ENCODE assay signal across 23 cellular contexts in the genomic region with DNA sequence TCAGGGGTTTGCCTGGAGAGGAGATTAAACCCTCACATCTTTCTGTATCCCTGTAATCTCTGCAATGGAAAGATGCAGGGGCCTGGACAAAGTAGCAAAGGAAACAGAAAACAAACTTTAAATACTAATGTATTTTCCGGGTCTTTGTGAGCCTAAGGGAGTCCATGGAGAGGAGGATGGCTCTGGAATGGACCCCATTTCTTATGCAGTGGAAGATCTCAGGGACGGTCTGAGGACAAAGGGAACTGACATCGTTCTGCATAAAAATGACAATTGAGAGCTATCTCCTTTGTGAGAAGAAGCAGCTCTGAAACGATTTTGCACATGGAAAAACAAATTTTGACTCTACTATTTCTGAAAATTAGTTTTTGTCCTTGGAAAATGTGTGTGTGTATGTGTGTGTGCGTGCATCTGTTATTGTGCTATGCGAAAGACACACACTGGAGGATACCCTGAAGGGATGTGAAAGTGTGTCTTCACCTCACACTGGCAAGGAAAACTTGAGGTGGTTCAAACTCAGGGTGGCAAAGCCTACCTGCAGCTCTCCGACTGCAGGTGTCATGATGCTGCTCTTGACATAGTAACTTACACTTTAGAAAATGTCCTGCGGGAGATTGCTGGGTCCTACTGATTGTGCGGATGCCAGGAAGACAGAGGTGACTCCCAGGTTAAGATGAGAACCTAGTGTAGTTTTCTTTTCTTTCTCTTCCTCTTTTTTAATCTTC.
DNase-seq lines count a peak whose midpoint lies in the region; ATAC-seq and TF ChIP-seq lines count a peak whose summit lies in the region.
"Had no signal": no experiment of that assay in that cellular context is flagged by ENCODE, and none has a peak within 500 bp of the region (broad histone marks: within the 10 kb centered on the region; RNA-seq: fewer than 3 reads in every experiment).

No MANE protein-coding gene starts in this region.

- H2AFZ ChIP-seq in MM.1S (ENCODE audit: low read length), result peak overlapping the region; percentile 9; the same call in 1 of the 2 replicates
- H2AFZ ChIP-seq in hepatocyte, result peak overlapping the region; percentile 22
- H2AFZ ChIP-seq in neuronal stem cell (ENCODE audit: low read length), result peak overlapping the region; percentile 75

- H3K23ac ChIP-seq in neuronal stem cell (ENCODE audit: low read depth, low read length, poor library complexity), result no peak overlapping the region

- H3K4me1 Mint-ChIP-seq in activated T-helper 2 cell treated with anti-CD3 and anti-CD28 coated beads, Interferon-gamma antibody, Interleukin-2, Interleukin-4, amounts not matched to agents 10 μg/mL and 5 μg/mL and 100 μg/mL, durations not matched to agents 14 hours and 24 hours and 36 hours (ENCODE audit: low read depth), result no peaks in the 10 kb centered on the region
- H3K4me1 Mint-ChIP-seq: CD4-positive, CD25-positive, alpha-beta regulatory T cell; stimulated activated effector memory CD8-positive, alpha-beta T cell treated with anti-CD3 and anti-CD28 coated beads, Interleukin-12 subunit alpha, Interleukin-12 subunit beta, amount 100 ng/mL, for 72 hours had no signal

- no peak overlapping the region for H2AK5ac ChIP-seq in neuronal stem cell (ENCODE audit: low read depth, low read length)

- H3K18ac ChIP-seq in neuronal stem cell (ENCODE audit: low read length), result no peak overlapping the region

- H3K9ac ChIP-seq in MM.1S (ENCODE audit: low read length) (no peak overlapping the region), neuronal stem cell (ENCODE audit: low read depth, low read length, poor library complexity) (no peak overlapping the region)

- ATAC-seq in HG02938 (IDR thresholded peaks at IDR 0.05; ENCODE audit: unreplicated experiment), result no peak
- ATAC-seq: activated CD4-positive, alpha-beta T cell treated with anti-CD3 and anti-CD28 coated beads for 36 hours; activated T-cell treated with anti-CD3 and anti-CD28 coated beads, Interleukin-2, amount 50 U/mL, for 72 hours; stimulated activated effector memory CD8-positive, alpha-beta T cell treated with anti-CD3 and anti-CD28 coated beads, Interleukin-12 subunit alpha, Interleukin-12 subunit beta, amount 100 ng/mL, for 72 hours had no signal

- H3K4me3 Mint-ChIP-seq in activated T-helper 2 cell treated with anti-CD3 and anti-CD28 coated beads, Interferon-gamma antibody, Interleukin-2, Interleukin-4, amounts not matched to agents 10 μg/mL and 5 μg/mL and 100 μg/mL, durations not matched to agents 14 hours and 24 hours and 36 hours (ENCODE audit: low read depth), result no peak overlapping the region
- H3K4me3 Mint-ChIP-seq: activated CD4-positive, alpha-beta T cell treated with anti-CD3 and anti-CD28 coated beads for 36 hours; activated T-cell treated with anti-CD3 and anti-CD28 coated beads, Interleukin-2, amount 50 U/mL, for 72 hours; CD4-positive, CD25-positive, alpha-beta regulatory T cell; stimulated activated effector memory CD8-positive, alpha-beta T cell treated with anti-CD3 and anti-CD28 coated beads, Interleukin-12 subunit alpha, Interleukin-12 subunit beta, amount 100 ng/mL, for 72 hours had no signal

- 70% methylated on average over 9 of the region's 9 CpGs for WGBS in hepatocyte (ENCODE audit: low lambda C conversion rate, missing lambda C conversion rate)
- no CpG with 5 or more reads among the region's 9 CpGs for whole genome bisulfite sequencing in neuronal stem cell (ENCODE audit: extremely low coverage in 2 of 2, insufficient read length in 2 of 2, insufficient replicate concordance in 1 of 2), 2 donors

- H2BK12ac ChIP-seq in neuronal stem cell (ENCODE audit: low read length), result no peak overlapping the region

- H3K4me2 ChIP-seq in MM.1S (ENCODE audit: low read depth, low read length) (peak overlapping the region; percentile 35; the same call in 1 of the 2 replicates), hepatocyte (no peak overlapping the region), neuronal stem cell (ENCODE audit: insufficient read depth, low read length, poor library complexity, severe bottlenecking) (no peak overlapping the region)

- no peaks in the 10 kb centered on the region for H3K9me3 ChIP-seq in MM.1S (replicated peaks; ENCODE audit: insufficient read depth, low read length)
- H3K9me3 ChIP-seq in hepatocyte (ENCODE audit: low read depth), result no peaks in the 10 kb centered on the region
- peaks cover 5 to 13% of the 10 kb centered on the region in 2 donors for H3K9me3 ChIP-seq in neuronal stem cell (replicated peaks in 1 of 2; ENCODE audit: control insufficient read depth in 2 of 2, insufficient read depth in 1 of 2, low read depth in 1 of 2, low read length in 2 of 2)
- H3K9me3 ChIP-seq in tibial artery, result no peaks in the 10 kb centered on the region
- H3K9me3 ChIP-seq: neutrophil, thoracic aorta had no signal

- no peaks in the 10 kb centered on the region for H3K79me1 ChIP-seq in neuronal stem cell (ENCODE audit: low read depth, low read length)

- H4K91ac ChIP-seq in neuronal stem cell (ENCODE audit: low read depth, low read length, poor library complexity), result no peak overlapping the region

- H4K8ac ChIP-seq in neuronal stem cell (ENCODE audit: low read depth, low read length), result no peak overlapping the region

- H3K79me2 ChIP-seq in MM.1S (ENCODE audit: low read length) (no peaks in the 10 kb centered on the region), hepatocyte (no peaks in the 10 kb centered on the region)

- DNase-seq in H7 (peak; percentile 38), MM.1S (peak; percentile 33), hepatocyte (ENCODE audit: low spot score) (no peak), neuronal stem cell (ENCODE audit: low spot score) (no peak), SKM-1 (lab: John Stamatoyannopoulos, UW; ENCODE audit: unreplicated experiment) (no peak), tibial artery (no peak)
- no peak for DNase-seq in activated T-helper 2 cell treated with anti-CD3 and anti-CD28 coated beads, Interferon-gamma antibody, Interleukin-2, Interleukin-4, amounts not matched to agents 10 μg/mL and 5 μg/mL and 100 μg/mL, durations not matched to agents 14 hours and 24 hours and 36 hours (ENCODE audit: low spot score)
- DNase-seq: activated CD4-positive, alpha-beta T cell treated with anti-CD3 and anti-CD28 coated beads for 36 hours; activated naive CD4-positive, alpha-beta T cell treated with anti-CD3 and anti-CD28 coated beads, Interleukin-2, amount 50 U/mL, for 16 hours; activated T-cell treated with anti-CD3 and anti-CD28 coated beads, Interleukin-2, amount 50 U/mL, for 72 hours; aorta; CD4-positive, CD25-positive, alpha-beta regulatory T cell; central memory CD4-positive, alpha-beta T cell; DMS 273 treated with DMSO at 0.1 percent for 48 hours; dorsolateral prefrontal cortex; NCI-H187; NCI-H748 treated with DMSO at 0.1 percent for 48 hours; SIG-M5; stimulated activated CD4-positive, alpha-beta T cell treated with anti-CD3 and anti-CD28 coated beads, Interleukin-1b, Interleukin-23, amount 100 ng/mL, for 48 hours had no signal

- H3F3A ChIP-seq in MM.1S (ENCODE audit: insufficient read depth, low read length), result no peaks in the 10 kb centered on the region; the same call in 1 of the 2 replicates

- H2BK5ac ChIP-seq in neuronal stem cell (ENCODE audit: low read length), result no peak overlapping the region

- H3K27me3 ChIP-seq in H7 (ENCODE audit: control insufficient read depth, insufficient read depth, low read length) (no peaks in the 10 kb centered on the region), MM.1S (replicated peaks; ENCODE audit: insufficient read depth, low read length) (no peaks in the 10 kb centered on the region), hepatocyte (no peaks in the 10 kb centered on the region), neuronal stem cell (ENCODE audit: control insufficient read depth in 3 of 3, insufficient read depth in 3 of 3, low read depth in 1 of 3, low read length in 3 of 3) (no peaks in the 10 kb centered on the region), tibial artery (no peaks in the 10 kb centered on the region)

- H3K4me3 ChIP-seq in H7 (ENCODE audit: insufficient read depth, low read depth, low read length), result no peak overlapping the region
- no peak overlapping the region for H3K4me3 ChIP-seq in MM.1S (ENCODE audit: low read length)
- H3K4me3 ChIP-seq in hepatocyte, result no peak overlapping the region
- no peak overlapping the region for H3K4me3 ChIP-seq in neuronal stem cell (ENCODE audit: low read length in 2 of 2)
- H3K4me3 ChIP-seq in tibial artery, result no peak overlapping the region
- H3K4me3 ChIP-seq: dorsolateral prefrontal cortex, thoracic aorta had no signal

- intact Hi-C loops in activated T-helper 2 cell treated with anti-CD3 and anti-CD28 coated beads, Interferon-gamma antibody, Interleukin-2, Interleukin-4, amounts not matched to agents 10 μg/mL and 5 μg/mL and 100 μg/mL, durations not matched to agents 14 hours and 24 hours and 36 hours (cut with micrococcal nuclease), result no loop called here
- intact Hi-C loops in tibial artery (cut with DNase I; ENCODE audit: low total_unique reads), result no loop called here

- H3K9me2 ChIP-seq in MM.1S (replicated peaks; ENCODE audit: insufficient read depth, low read length) (no peaks in the 10 kb centered on the region), hepatocyte (replicated peaks; ENCODE audit: insufficient read depth) (no peaks in the 10 kb centered on the region)

- H3K14ac ChIP-seq in neuronal stem cell (ENCODE audit: low read length), result no peak overlapping the region

- no peak overlapping the region for H2BK120ac ChIP-seq in neuronal stem cell (ENCODE audit: low read depth, low read length)

- no peaks in the 10 kb centered on the region for H3K36me3 Mint-ChIP-seq in activated T-helper 2 cell treated with anti-CD3 and anti-CD28 coated beads, Interferon-gamma antibody, Interleukin-2, Interleukin-4, amounts not matched to agents 10 μg/mL and 5 μg/mL and 100 μg/mL, durations not matched to agents 14 hours and 24 hours and 36 hours (ENCODE audit: low read depth)
- H3K36me3 Mint-ChIP-seq: CD4-positive, CD25-positive, alpha-beta regulatory T cell; stimulated activated effector memory CD8-positive, alpha-beta T cell treated with anti-CD3 and anti-CD28 coated beads, Interleukin-12 subunit alpha, Interleukin-12 subunit beta, amount 100 ng/mL, for 72 hours had no signal

- no peak for TF ChIP-seq CTCF in MM.1S (IDR thresholded peaks at IDR 0.05; ENCODE audit: low read length)
- no peak for TF ChIP-seq CTCF in hepatocyte (IDR thresholded peaks at IDR 0.05; ENCODE audit: poor library complexity)
- no peak for TF ChIP-seq CTCF in tibial artery (IDR thresholded peaks at IDR 0.05)

- H3K4me1 ChIP-seq in MM.1S (ENCODE audit: low read length) (peaks cover 14% of the 10 kb centered on the region), hepatocyte (ENCODE audit: insufficient read depth) (peaks cover 13% of the 10 kb centered on the region), neuronal stem cell (ENCODE audit: control insufficient read depth in 2 of 2, insufficient read depth in 1 of 2, low read depth in 1 of 2, low read length in 2 of 2) (peaks cover 8 to 10% of the 10 kb centered on the region in 2 donors), tibial artery (no peaks in the 10 kb centered on the region)

- no peak overlapping the region for H2BK15ac ChIP-seq in neuronal stem cell (ENCODE audit: low read length)

- H3K36me3 ChIP-seq in H7 (replicated peaks; ENCODE audit: control insufficient read depth, insufficient read depth, low read length) (no peaks in the 10 kb centered on the region), MM.1S (replicated peaks; ENCODE audit: insufficient read depth, low read length) (no peaks in the 10 kb centered on the region), hepatocyte (replicated peaks; ENCODE audit: insufficient read depth, low read depth) (no peaks in the 10 kb centered on the region), neuronal stem cell (replicated peaks in 1 of 2; ENCODE audit: control insufficient read depth in 2 of 2, insufficient read depth in 2 of 2, low read length in 2 of 2) (no peaks in the 10 kb centered on the region), tibial artery (no peaks in the 10 kb centered on the region)
- H3K36me3 ChIP-seq: neutrophil, thoracic aorta had no signal

- H3K27me3 Mint-ChIP-seq in activated T-helper 2 cell treated with anti-CD3 and anti-CD28 coated beads, Interferon-gamma antibody, Interleukin-2, Interleukin-4, amounts not matched to agents 10 μg/mL and 5 μg/mL and 100 μg/mL, durations not matched to agents 14 hours and 24 hours and 36 hours (ENCODE audit: low read depth), result no peaks in the 10 kb centered on the region

- no peak overlapping the region for H3K4ac ChIP-seq in neuronal stem cell (ENCODE audit: low read length)

- no peak overlapping the region for H3K27ac Mint-ChIP-seq in activated T-helper 2 cell treated with anti-CD3 and anti-CD28 coated beads, Interferon-gamma antibody, Interleukin-2, Interleukin-4, amounts not matched to agents 10 μg/mL and 5 μg/mL and 100 μg/mL, durations not matched to agents 14 hours and 24 hours and 36 hours
- H3K27ac Mint-ChIP-seq: activated CD4-positive, alpha-beta T cell treated with anti-CD3 and anti-CD28 coated beads for 36 hours; activated T-cell treated with anti-CD3 and anti-CD28 coated beads, Interleukin-2, amount 50 U/mL, for 72 hours; CD4-positive, CD25-positive, alpha-beta regulatory T cell; stimulated activated effector memory CD8-positive, alpha-beta T cell treated with anti-CD3 and anti-CD28 coated beads, Interleukin-12 subunit alpha, Interleukin-12 subunit beta, amount 100 ng/mL, for 72 hours had no signal

- no peaks in the 10 kb centered on the region for H3K9me3 Mint-ChIP-seq in activated T-helper 2 cell treated with anti-CD3 and anti-CD28 coated beads, Interferon-gamma antibody, Interleukin-2, Interleukin-4, amounts not matched to agents 10 μg/mL and 5 μg/mL and 100 μg/mL, durations not matched to agents 14 hours and 24 hours and 36 hours
- H3K9me3 Mint-ChIP-seq: activated T-cell treated with anti-CD3 and anti-CD28 coated beads, Interleukin-2, amount 50 U/mL, for 72 hours; stimulated activated effector memory CD8-positive, alpha-beta T cell treated with anti-CD3 and anti-CD28 coated beads, Interleukin-12 subunit alpha, Interleukin-12 subunit beta, amount 100 ng/mL, for 72 hours had no signal

- no peaks in the 10 kb centered on the region for H4K20me1 ChIP-seq in MM.1S (ENCODE audit: insufficient read depth, low read length)
- H4K20me1 ChIP-seq in hepatocyte (ENCODE audit: insufficient read depth, poor library complexity, severe bottlenecking), result no peaks in the 10 kb centered on the region

- H3K27ac ChIP-seq in MM.1S (ENCODE audit: low read length) (no peak overlapping the region), hepatocyte (no peak overlapping the region), neuronal stem cell (replicated peaks; ENCODE audit: low read length) (no peak overlapping the region), tibial artery (no peak overlapping the region)
- H3K27ac ChIP-seq: dorsolateral prefrontal cortex, neutrophil, thoracic aorta had no signal

Comparison
In these comparisons a context has a peak if more than half of its experiments do, and no peak if none do; other contexts are left out.
1. DNase-seq: peak in H7 (single experiment) and MM.1S (single experiment); none in hepatocyte (single experiment), neuronal stem cell (single experiment), SKM-1 (single experiment), activated T-helper 2 cell treated with anti-CD3 and anti-CD28 coated beads, Interferon-gamma antibody, Interleukin-2, Interleukin-4, amounts not matched to agents 10 μg/mL and 5 μg/mL and 100 μg/mL, durations not matched to agents 14 hours and 24 hours and 36 hours (single experiment) and tibial artery (0 of 2).
2. H2AFZ ChIP-seq: peak in every context shown above with its lines; median percentile 75 in neuronal stem cell; 22 in hepatocyte; 9 in MM.1S.